ENCODE assay signal across 28 cellular contexts in genomic region chr6:129980821-129981220, GRCh38.
"Had no signal": no experiment of that assay in that cellular context is flagged by ENCODE, and none has a peak within 500 bp of the region (broad histone marks: within the 10 kb centered on the region; RNA-seq: fewer than 3 reads in every experiment).

No MANE protein-coding gene starts in this region.

- H3K27me3 ChIP-seq: brain microvascular endothelial cell, colonic mucosa, gastroesophageal sphincter, heart right ventricle, hepatocyte had no signal

- H3K4me3 ChIP-seq: colonic mucosa, gastroesophageal sphincter, heart right ventricle, hepatocyte had no signal

- FAIRE-seq: astrocyte had no signal

- H3K79me2 ChIP-seq: hepatocyte had no signal

- H3K27ac ChIP-seq: brain microvascular endothelial cell, colonic mucosa, gastroesophageal sphincter, heart right ventricle, hepatocyte, WERI-Rb-1 had no signal

- H3K36me3 ChIP-seq: brain microvascular endothelial cell, colonic mucosa, gastroesophageal sphincter, heart right ventricle, WERI-Rb-1 had no signal

- H2AFZ ChIP-seq: hepatocyte had no signal

- ATAC-seq: activated CD4-positive, CD25-positive, alpha-beta regulatory T cell treated with anti-CD3 and anti-CD28 coated beads, Interleukin-2, amount 50 U/mL, for 24 hours; activated CD8-positive, alpha-beta T cell treated with anti-CD3 and anti-CD28 coated beads for 36 hours; activated T-cell treated with anti-CD3 and anti-CD28 coated beads, Interleukin-2, amount 50 U/mL, for 4 hours; activated T-helper 17 cell treated with anti-CD3 and anti-CD28 coated beads, Interleukin-2, amount 50 U/mL, for 72 hours; esophagus mucosa; gastroesophageal sphincter; heart right ventricle had no signal

- DNase-seq: activated B cell treated with CpG ODN at 0.5 μM for 24 hours; activated CD4-positive, alpha-beta T cell treated with anti-CD3 and anti-CD28 coated beads for 48 hours; activated CD4-positive, alpha-beta T cell treated with anti-CD3 and anti-CD28 coated beads, Interleukin-2, amount 50 U/mL, for 1 hour; activated CD4-positive, alpha-beta T cell treated with anti-CD3 and anti-CD28 coated beads, Interleukin-2, amount 50 U/mL, for 48 hours; activated CD8-positive, alpha-beta memory T cell treated with anti-CD3 and anti-CD28 coated beads for 24 hours; activated CD8-positive, alpha-beta T cell treated with anti-CD3 and anti-CD28 coated beads for 36 hours; activated effector memory CD4-positive, alpha-beta T cell treated with Interleukin-2 at 50 U/mL for 16 hours; activated gamma-delta T cell treated with Interleukin-2 at 50 U/mL for 16 hours; activated naive CD4-positive, alpha-beta T cell treated with anti-CD3 and anti-CD28 coated beads, Interleukin-2, amount 50 U/mL, for 16 hours; activated naive CD4-positive, alpha-beta T cell treated with Interleukin-2 at 50 U/mL for 16 hours; activated T-cell treated with anti-CD3 and anti-CD28 coated beads, Interleukin-2, amount 50 U/mL, for 4 hours; amniotic stem cell; anterior cingulate cortex; brain microvascular endothelial cell; caudate nucleus; colonic mucosa; effector CD8-positive, alpha-beta T cell; endodermal cell; foreskin melanocyte; heart right ventricle; T-helper 2 cell; WERI-Rb-1 had no signal

- H3K9me3 ChIP-seq: colonic mucosa had no signal

- H3K4me1 ChIP-seq: colonic mucosa, gastroesophageal sphincter, heart right ventricle had no signal

- H3K4me2 ChIP-seq: hepatocyte had no signal
